Comparison of ENCODE assay signal across 8 cellular contexts in the genomic region with DNA sequence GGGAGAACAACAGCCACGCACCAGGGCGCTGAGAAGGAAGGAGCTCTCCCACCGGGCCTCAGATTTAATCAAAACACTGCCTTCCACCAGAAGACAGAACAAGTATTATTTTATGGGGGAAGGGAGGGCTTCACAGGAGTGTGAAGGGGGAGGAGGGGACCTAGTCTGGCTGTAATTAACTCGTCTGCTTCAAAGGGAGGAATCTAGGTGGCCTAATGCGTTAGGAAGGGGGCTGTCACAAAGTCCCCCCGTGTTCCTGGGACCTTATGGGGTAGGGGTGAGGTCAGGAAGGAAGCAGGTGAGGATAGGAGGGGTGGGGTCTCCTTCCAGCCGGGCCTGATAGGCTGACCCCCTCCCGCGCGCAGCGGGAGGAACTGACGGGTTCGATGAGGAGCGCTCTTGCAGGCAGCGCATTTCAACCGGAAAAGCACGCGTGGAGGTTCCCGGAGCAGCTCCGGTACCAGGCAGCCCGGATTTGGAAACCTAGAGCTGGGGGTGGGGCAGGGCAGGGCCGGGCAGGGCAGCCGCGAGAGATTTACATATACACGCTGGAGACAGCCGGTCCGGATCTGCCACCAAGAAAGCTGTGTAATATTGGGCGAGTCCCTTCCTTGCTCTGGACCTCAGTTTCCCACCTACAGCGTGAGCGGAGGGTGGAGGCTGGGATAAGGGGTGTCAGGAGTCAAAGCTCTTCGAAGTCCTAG. TPM values are rescaled to one million over a fixed set of nuclear protein-coding genes. Genes with fewer than 3 reads are reported as not detected.
A peak's percentile ranks its signal among the peaks of the same experiment; 100 is the strongest.
DNase-seq lines count a peak whose midpoint lies in the region; ATAC-seq and TF ChIP-seq lines count a peak whose summit lies in the region.

No MANE protein-coding gene starts in this region.

- peak overlapping the region; percentile 56 for H2AFZ ChIP-seq in parathyroid adenoma

- peaks cover 3% of the 10 kb centered on the region for H3K79me2 ChIP-seq in parathyroid adenoma

- H3K27me3 ChIP-seq in HUES64 (ENCODE audit: insufficient read depth, low read length) (peaks cover 15% of the 10 kb centered on the region), parathyroid adenoma (ENCODE audit: control insufficient read depth, insufficient read depth, low read length) (no peaks in the 10 kb centered on the region)

- 1% methylated on average over 28 of the region's 31 CpGs for WGBS in HUES64

- peak overlapping the region; percentile 70; the same call in 1 of the 2 replicates for H3K9ac ChIP-seq in HUES64 (ENCODE audit: low read depth, low read length)
- no peak overlapping the region for H3K9ac ChIP-seq in parathyroid adenoma

- H3K36me3 ChIP-seq in HUES64 (ENCODE audit: insufficient read depth, low read length) (no peaks in the 10 kb centered on the region), parathyroid adenoma (ENCODE audit: control insufficient read depth, insufficient read depth, low read length) (no peaks in the 10 kb centered on the region)

- H3K4me1 ChIP-seq in HUES64 (ENCODE audit: insufficient read depth, low read length) (peaks cover 34% of the 10 kb centered on the region), parathyroid adenoma (peaks cover 7% of the 10 kb centered on the region)

- H3K9me3 ChIP-seq in HUES64 (ENCODE audit: insufficient read depth, low read depth, low read length) (no peaks in the 10 kb centered on the region), parathyroid adenoma (ENCODE audit: control insufficient read depth, low read length) (no peaks in the 10 kb centered on the region)

- intact Hi-C loops in Right ventricle myocardium inferior (cut with DNase I) = loop anchor here (1.0 to 5.0 kb wide), 3 partner anchors 8 to 80 kb away; no protein-coding TSS in a partner anchor

- peak overlapping the region; percentile 94 for H3K4me2 ChIP-seq in parathyroid adenoma (ENCODE audit: low read length)

- H3K27ac ChIP-seq in HUES64 (ENCODE audit: low read depth, low read length) (no peak overlapping the region), parathyroid adenoma (peak overlapping the region; percentile 77)

- peak overlapping the region; percentile 98 for H3K4me3 ChIP-seq in AG09309 (ENCODE audit: control insufficient read depth, low read depth, low read length)
- H3K4me3 ChIP-seq in HUES64 (ENCODE audit: low read length) = peak overlapping the region; percentile 88
- H3K4me3 ChIP-seq in parathyroid adenoma (ENCODE audit: low read depth, low read length) = peak overlapping the region; percentile 80

- no peak for TF ChIP-seq CTCF in AG09309 (IDR thresholded peaks at IDR 0.05; ENCODE audit: control insufficient read depth, insufficient read depth, low read depth, low read length, missing control alignments)
- TF ChIP-seq CTCF in parathyroid adenoma (IDR thresholded peaks at IDR 0.05) = no peak

- no peak for DNase-seq in AG09309 (ENCODE audit: low read depth)
- peak; percentile 14 for DNase-seq in activated naive CD4-positive, alpha-beta T cell treated with Interleukin-2 at 50 U/mL for 16 hours
- peak; percentile 77 for DNase-seq in Right ventricle myocardium inferior (ENCODE audit: missing footprints)
- no peak for DNase-seq in GM19240 (ENCODE audit: insufficient read length, low spot score)

- ATAC-seq in Right ventricle myocardium inferior = peak; percentile 11
- ATAC-seq in GM18858 (IDR thresholded peaks at IDR 0.05; ENCODE audit: unreplicated experiment) = no peak
- ATAC-seq in HG03095 (IDR thresholded peaks at IDR 0.05; ENCODE audit: unreplicated experiment) = no peak

RNA-seq across cellular contexts. Expression of gene SHB, which starts 2.0 kb away (rescaled TPM):
- 7.3 TPM for polyA plus RNA-seq in HUES64 (2013, experiment 1 of 2)
- 6.7 TPM for polyA plus RNA-seq in HUES64 (2013, experiment 2 of 2)
- 14.7 TPM for total RNA-seq in Right ventricle myocardium inferior

Comparison
In these comparisons a context has a peak if more than half of its experiments do, and no peak if none do; other contexts are left out.
1. DNase-seq: peak in activated naive CD4-positive, alpha-beta T cell treated with Interleukin-2 at 50 U/mL for 16 hours (single experiment) and Right ventricle myocardium inferior (single experiment); none in AG09309 (single experiment) and GM19240 (single experiment).
2. Peak in every context shown above with its lines, with median percentiles within 50 percentile points of each other: H3K4me3 ChIP-seq.